2 cellular contexts compared by ENCODE assay signal in the genomic region with DNA sequence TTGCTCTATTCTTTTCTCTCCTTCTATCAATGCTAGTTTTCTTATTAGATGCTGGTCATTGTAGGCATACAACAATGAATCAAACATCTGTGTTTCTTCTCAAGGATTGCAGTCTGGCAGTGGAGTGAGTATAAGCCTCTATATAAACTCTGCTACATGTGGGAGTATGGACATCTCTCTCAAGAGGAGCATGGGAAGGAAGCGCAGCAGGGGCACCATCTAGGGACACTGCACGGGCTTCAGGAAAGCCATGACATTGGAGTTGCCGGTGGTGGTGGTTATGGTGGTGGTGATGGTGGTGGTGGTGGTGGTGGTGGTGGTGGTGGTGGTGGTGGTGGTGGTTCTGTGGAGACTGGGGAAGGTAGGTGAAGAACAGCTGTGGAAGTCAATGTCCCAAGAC.
TF ChIP-seq lines count a peak whose summit lies in the region.

No MANE protein-coding gene starts in this region.

TF ChIP-seq in HepG2, 621 proteins besides CTCF, POLR2A, EP300 and RAD21:
- TF ChIP-seq, protein P1, sequence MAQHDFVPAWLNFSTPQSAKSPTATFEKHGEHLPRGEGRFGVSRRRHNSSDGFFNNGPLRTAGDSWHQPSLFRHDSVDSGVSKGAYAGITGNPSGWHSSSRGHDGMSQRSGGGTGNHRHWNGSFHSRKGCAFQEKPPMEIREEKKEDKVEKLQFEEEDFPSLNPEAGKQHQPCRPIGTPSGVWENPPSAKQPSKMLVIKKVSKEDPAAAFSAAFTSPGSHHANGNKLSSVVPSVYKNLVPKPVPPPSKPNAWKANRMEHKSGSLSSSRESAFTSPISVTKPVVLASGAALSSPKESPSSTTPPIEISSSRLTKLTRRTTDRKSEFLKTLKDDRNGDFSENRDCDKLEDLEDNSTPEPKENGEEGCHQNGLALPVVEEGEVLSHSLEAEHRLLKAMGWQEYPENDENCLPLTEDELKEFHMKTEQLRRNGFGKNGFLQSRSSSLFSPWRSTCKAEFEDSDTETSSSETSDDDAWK (CRISPR knock-in tag; IDR thresholded peaks at IDR 0.05), result no peak
- TF ChIP-seq ZNF382 (CRISPR knock-in tag; IDR thresholded peaks at IDR 0.05; ENCODE audit: borderline replicate concordance) (no peak), ZNF10 (CRISPR knock-in tag; IDR thresholded peaks at IDR 0.05; ENCODE audit: borderline replicate concordance, low read depth) (no peak), STAG1 (CRISPR knock-in tag; IDR thresholded peaks at IDR 0.05) (peak; percentile 63), ZNF780A (CRISPR knock-in tag; IDR thresholded peaks at IDR 0.05) (0 out of 2 replicates have a peak, but pooled peaks have one; percentile 28), SMC3 (IDR thresholded peaks at IDR 0.05; ENCODE audit: low read length) (peak; percentile 47; the same call in 1 of the 2 replicates)
TF ChIP-seq in HepG2: peak in this region for 3.

TF ChIP-seq in K562, 482 proteins besides CTCF, POLR2A, EP300 and RAD21 (continued from another document):
- TF ChIP-seq ARID3B (CRISPR knock-in tag; IDR thresholded peaks at IDR 0.05; ENCODE audit: borderline replicate concordance), result no peak
- TF ChIP-seq ILF3 (IDR thresholded peaks at IDR 0.05; ENCODE audit: borderline replicate concordance), result no peak
- no peak for TF ChIP-seq CHCHD3 (CRISPR knock-in tag; IDR thresholded peaks at IDR 0.05)
- no peak for TF ChIP-seq KAT7 (CRISPR knock-in tag; IDR thresholded peaks at IDR 0.05; ENCODE audit: borderline replicate concordance)
- TF ChIP-seq ESRRA (IDR thresholded peaks at IDR 0.05; ENCODE audit: borderline replicate concordance, low read depth), result no peak
- no peak for TF ChIP-seq SIN3A (IDR thresholded peaks at IDR 0.05; ENCODE audit: borderline replicate concordance in 2 of 2, control insufficient read depth in 1 of 2, low read depth in 2 of 2, low read length in 2 of 2)
- no peak for TF ChIP-seq ZNF445 (CRISPR knock-in tag; IDR thresholded peaks at IDR 0.05; ENCODE audit: low read depth)
- no peak for TF ChIP-seq ELF1 (tag; IDR thresholded peaks at IDR 0.05)
- TF ChIP-seq POLR3G (IDR thresholded peaks at IDR 0.05; ENCODE audit: extremely low read depth, insufficient read length, insufficient replicate concordance), result no peak
TF ChIP-seq in K562: peak in this region for 0.
